ENCODE assay signal across 26 cellular contexts in genomic region chr18:12424252-12424651, GRCh38. TPM values are rescaled to one million over a fixed set of nuclear protein-coding genes. Genes with fewer than 3 reads are reported as not detected.
"Had no signal": no experiment of that assay in that cellular context is flagged by ENCODE, and none has a peak within 500 bp of the region (broad histone marks: within the 10 kb centered on the region; RNA-seq: fewer than 3 reads in every experiment).

No MANE protein-coding gene starts in this region.

- H3K9me3 Mint-ChIP-seq: naive thymus-derived CD4-positive, alpha-beta T cell; nephron; stimulated activated effector memory CD8-positive, alpha-beta T cell treated with anti-CD3 and anti-CD28 coated beads, Interleukin-12 subunit alpha, Interleukin-12 subunit beta, amount 100 ng/mL, for 72 hours; stimulated activated naive B cell treated with anti-CD40 and anti-IgM and Interleukin-4, amounts not matched to agents 10 μg/mL and 1 μg/mL and 100 μg/mL, for 72 hours; stimulated activated naive CD8-positive, alpha-beta T cell treated with anti-CD3 and anti-CD28 coated beads, Interleukin-15, Interleukin-2, amounts not matched to agents 100 ng/mL and 50 ng/mL, for 24 hours had no signal

- ATAC-seq: naive thymus-derived CD4-positive, alpha-beta T cell; right cardiac atrium; stimulated activated effector memory CD8-positive, alpha-beta T cell treated with anti-CD3 and anti-CD28 coated beads, Interleukin-12 subunit alpha, Interleukin-12 subunit beta, amount 100 ng/mL, for 72 hours; stimulated activated naive B cell treated with anti-CD40 and anti-IgM and Interleukin-4, amounts not matched to agents 10 μg/mL and 1 μg/mL and 100 μg/mL, for 72 hours had no signal

- H3K9me3 ChIP-seq: neutrophil, ovary, psoas muscle, right lobe of liver, sigmoid colon, stomach, thoracic aorta, thyroid gland, upper lobe of left lung had no signal

- FAIRE-seq: small intestine had no signal

- H3K27ac ChIP-seq: neutrophil, ovary, parathyroid adenoma, psoas muscle, right lobe of liver, sigmoid colon, stomach, thoracic aorta, thyroid gland, upper lobe of left lung had no signal

- H2AFZ ChIP-seq: parathyroid adenoma had no signal

- H3K4me3 ChIP-seq: ovary, psoas muscle, right lobe of liver, sigmoid colon, stomach, thoracic aorta, thyroid gland, tibial nerve, upper lobe of left lung had no signal

- H3K4me3 Mint-ChIP-seq: naive thymus-derived CD4-positive, alpha-beta T cell; nephron; stimulated activated effector memory CD8-positive, alpha-beta T cell treated with anti-CD3 and anti-CD28 coated beads, Interleukin-12 subunit alpha, Interleukin-12 subunit beta, amount 100 ng/mL, for 72 hours; stimulated activated naive B cell treated with anti-CD40 and anti-IgM and Interleukin-4, amounts not matched to agents 10 μg/mL and 1 μg/mL and 100 μg/mL, for 72 hours; stimulated activated naive CD8-positive, alpha-beta T cell treated with anti-CD3 and anti-CD28 coated beads, Interleukin-15, Interleukin-2, amounts not matched to agents 100 ng/mL and 50 ng/mL, for 24 hours had no signal

- H3K27me3 ChIP-seq: ovary, sigmoid colon, stomach, thyroid gland, tibial nerve, upper lobe of left lung had no signal

- H3K4me1 ChIP-seq: parathyroid adenoma, psoas muscle had no signal

- H3K79me2 ChIP-seq: parathyroid adenoma had no signal

- DNase-seq: naive thymus-derived CD4-positive, alpha-beta T cell; nucleus accumbens; ovary; psoas muscle; right cardiac atrium; right lobe of liver; sigmoid colon; stimulated activated CD4-positive, alpha-beta T cell treated with anti-CD3 and anti-CD28 coated beads, Interleukin-15, amount 100 ng/mL, for 24 hours; stimulated activated CD4-positive, alpha-beta T cell treated with anti-CD3 and anti-CD28 coated beads, Interleukin-2, amount 100 ng/mL, for 24 hours; stimulated activated CD4-positive, alpha-beta T cell treated with anti-CD3 and anti-CD28 coated beads, Interleukin-2, amount 100 ng/mL, for 48 hours; stimulated activated CD4-positive, alpha-beta T cell treated with anti-CD3 and anti-CD28 coated beads, Interleukin-4, amount 100 ng/mL, for 24 hours; stimulated activated naive B cell treated with anti-CD40 and anti-IgM and Interleukin-4, amounts not matched to agents 10 μg/mL and 1 μg/mL and 100 μg/mL, for 72 hours; stimulated activated naive CD4-positive, alpha-beta T cell treated with Interleukin-2 at 50 U/mL for 16 hours; stomach; thyroid gland; trophoblast cell; upper lobe of left lung had no signal

- H3K9ac ChIP-seq: parathyroid adenoma had no signal

- H3K27ac Mint-ChIP-seq: naive thymus-derived CD4-positive, alpha-beta T cell; nephron; progenitor cell of endocrine pancreas; stimulated activated effector memory CD8-positive, alpha-beta T cell treated with anti-CD3 and anti-CD28 coated beads, Interleukin-12 subunit alpha, Interleukin-12 subunit beta, amount 100 ng/mL, for 72 hours; stimulated activated naive B cell treated with anti-CD40 and anti-IgM and Interleukin-4, amounts not matched to agents 10 μg/mL and 1 μg/mL and 100 μg/mL, for 72 hours; stimulated activated naive CD8-positive, alpha-beta T cell treated with anti-CD3 and anti-CD28 coated beads, Interleukin-15, Interleukin-2, amounts not matched to agents 100 ng/mL and 50 ng/mL, for 24 hours had no signal

- H3K36me3 Mint-ChIP-seq: naive thymus-derived CD4-positive, alpha-beta T cell; stimulated activated effector memory CD8-positive, alpha-beta T cell treated with anti-CD3 and anti-CD28 coated beads, Interleukin-12 subunit alpha, Interleukin-12 subunit beta, amount 100 ng/mL, for 72 hours had no signal

- H3K36me3 ChIP-seq: neutrophil, ovary, right lobe of liver, thyroid gland had no signal

- H3K27me3 Mint-ChIP-seq: progenitor cell of endocrine pancreas; stimulated activated naive CD8-positive, alpha-beta T cell treated with anti-CD3 and anti-CD28 coated beads, Interleukin-15, Interleukin-2, amounts not matched to agents 100 ng/mL and 50 ng/mL, for 24 hours had no signal

RNA-seq across cellular contexts. Expression of gene PRELID3A, which starts 16.5 kb away (rescaled TPM):
- polyA plus RNA-seq: naive thymus-derived CD4-positive, alpha-beta T cell had no signal
